28 cellular contexts compared by ENCODE assay signal in genomic region chr14:77892381-77892871, GRCh38.
DNase-seq lines count a peak whose midpoint lies in the region; ATAC-seq and FAIRE-seq lines count a peak whose summit lies in the region.
"Had no signal": no experiment of that assay in that cellular context is flagged by ENCODE, and none has a peak within 500 bp of the region (broad histone marks: within the 10 kb centered on the region; RNA-seq: fewer than 3 reads in every experiment).

No MANE protein-coding gene starts in this region.

- no peak for DNase-seq in Right ventricle myocardium superior
- no peak for DNase-seq in cardiac septum (ENCODE audit: low spot score)
- peak; percentile 18 for DNase-seq in epithelial cell of prostate (ENCODE audit: low read depth, low spot score)
- DNase-seq in iris pigment epithelial cell (ENCODE audit: low read depth), result peak; percentile 69
- DNase-seq in urothelium cell line (ENCODE audit: low spot score), result no peak
- DNase-seq in NCI-H2107 treated with DMSO at 0.1 percent for 48 hours (lab: John Stamatoyannopoulos, UW; ENCODE audit: unreplicated experiment), result no peak
- no peak for DNase-seq in T1000 (lab: John Stamatoyannopoulos, UW)
- DNase-seq: activated B cell treated with CpG ODN at 0.5 μM for 24 hours; activated CD4-positive, alpha-beta T cell treated with anti-CD3 and anti-CD28 coated beads, Interleukin-2, amount 50 U/mL, for 4 hours; activated naive CD4-positive, alpha-beta T cell treated with anti-CD3 and anti-CD28 coated beads, Interleukin-2, amount 50 U/mL, for 16 hours; AML-193; DMS79 treated with DMSO at 0.1 percent for 48 hours; effector CD8-positive, alpha-beta T cell; Kasumi-1; kidney glomerular epithelial cell; naive B cell; NCI-H1092; NCI-H1930; NCI-H2227 treated with DMSO at 0.1 percent for 48 hours; NCI-H748 treated with DMSO at 0.1 percent for 48 hours; nucleus accumbens; SHP77 treated with DMSO at 0.1 percent for 48 hours; T-helper 9 cell; uterus had no signal

- FAIRE-seq in urothelium cell line (lab: Jason Lieb, UNC), result peak; percentile 65
- FAIRE-seq: A204.1, H54 had no signal

- H3K27ac ChIP-seq in epithelial cell of prostate, result no peak overlapping the region
- H3K27ac ChIP-seq: suprapubic skin, uterus had no signal

- ATAC-seq in Right ventricle myocardium superior (ENCODE audit: poor library complexity), result peak; percentile 84
- ATAC-seq in HG03460 (IDR thresholded peaks at IDR 0.05; ENCODE audit: unreplicated experiment), result no peak

- intact Hi-C loops in Right ventricle myocardium superior (cut with DNase I) (no loop called here), cardiac septum (cut with DNase I) (no loop called here)

Comparison
In these comparisons a context has a peak if more than half of its experiments do, and no peak if none do; other contexts are left out.
1. DNase-seq: peak in epithelial cell of prostate (single experiment) and iris pigment epithelial cell (single experiment); none in Right ventricle myocardium superior (single experiment), cardiac septum (single experiment), urothelium cell line (single experiment), NCI-H2107 treated with DMSO at 0.1 percent for 48 hours (single experiment) and T1000 (single experiment).